11 cellular contexts compared by ENCODE assay signal in the genomic region with DNA sequence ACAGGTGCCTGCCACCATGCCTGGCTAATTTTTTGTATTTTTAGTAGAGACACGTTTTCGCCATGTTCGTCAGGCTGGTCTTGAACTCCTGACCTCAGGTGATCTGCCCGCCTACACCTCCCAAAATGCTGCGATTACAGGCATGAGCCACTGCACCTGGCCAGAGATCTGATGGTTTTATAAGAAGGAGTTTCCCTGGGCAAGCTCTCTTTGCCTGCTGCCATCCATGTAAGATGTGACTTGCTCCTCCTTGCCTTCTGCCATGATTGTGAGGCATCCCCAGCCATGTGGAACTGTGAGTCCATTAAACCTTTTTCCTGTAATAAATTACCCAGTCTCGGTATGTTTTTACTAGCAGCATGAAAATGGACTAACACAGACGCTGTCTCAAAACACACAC. TPM values are rescaled to one million over a fixed set of nuclear protein-coding genes. Genes with fewer than 3 reads are reported as not detected.
"Had no signal": no experiment of that assay in that cellular context is flagged by ENCODE, and none has a peak within 500 bp of the region (broad histone marks: within the 10 kb centered on the region; RNA-seq: fewer than 3 reads in every experiment).

No MANE protein-coding gene starts in this region.

RNA-seq across cellular contexts. Expression of gene AQP10, which starts 11.8 kb away (rescaled TPM):
- total RNA-seq: kidney, kidney epithelial cell, left cardiac atrium, left colon, left lobe of liver, lower leg skin, mammary epithelial cell, mesenteric fat pad, mucosa of descending colon, myocyte had no signal
- polyA plus RNA-seq: liver, mammary epithelial cell had no signal
